ENCODE assay signal across 1 cellular context in genomic region chr2:219498280-219499057, GRCh38.
TF ChIP-seq lines count a peak whose summit lies in the region.

GMPPA (plus strand) TSS chr2:219498891; CDS start chr2:219499976, 1,085 bp downstream.

TF ChIP-seq in HepG2, 621 proteins besides CTCF, POLR2A, EP300 and RAD21 (continued from another document and continues in another):
- no peak for TF ChIP-seq ZNF614 (CRISPR knock-in tag; IDR thresholded peaks at IDR 0.05; ENCODE audit: borderline replicate concordance)
- TF ChIP-seq KLF15 (CRISPR knock-in tag; IDR thresholded peaks at IDR 0.05; ENCODE audit: borderline replicate concordance) = no peak; the same call in 1 of the 2 replicates
- no peak for TF ChIP-seq ZNF770 (CRISPR knock-in tag; IDR thresholded peaks at IDR 0.05)
- TF ChIP-seq, protein P1, sequence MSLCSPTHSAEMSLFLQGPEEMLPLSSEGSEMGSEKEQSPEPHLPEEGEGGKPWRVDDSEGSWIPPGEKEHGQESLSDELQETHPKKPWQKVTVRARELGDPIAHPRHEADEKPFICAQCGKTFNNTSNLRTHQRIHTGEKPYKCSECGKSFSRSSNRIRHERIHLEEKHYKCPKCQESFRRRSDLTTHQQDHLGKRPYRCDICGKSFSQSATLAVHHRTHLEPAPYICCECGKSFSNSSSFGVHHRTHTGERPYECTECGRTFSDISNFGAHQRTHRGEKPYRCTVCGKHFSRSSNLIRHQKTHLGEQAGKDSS (CRISPR knock-in tag; IDR thresholded peaks at IDR 0.05; ENCODE audit: borderline replicate concordance, low read depth) = 0 out of 2 replicates have a peak, but pooled peaks have one; percentile 20
- TF ChIP-seq CBX5 (CRISPR knock-in tag; IDR thresholded peaks at IDR 0.05; ENCODE audit: borderline replicate concordance) = no peak; the same call in 1 of the 2 replicates
- 0 out of 2 replicates have a peak, but pooled peaks have one; percentile 56 for TF ChIP-seq ZNF253 (CRISPR knock-in tag; IDR thresholded peaks at IDR 0.05; ENCODE audit: borderline replicate concordance)
- no peak for TF ChIP-seq SP1 (IDR thresholded peaks at IDR 0.05)
- TF ChIP-seq SP1 (CRISPR knock-in tag; IDR thresholded peaks at IDR 0.05) = peak; percentile 66; the same call in 1 of the 2 replicates
- no peak for TF ChIP-seq ARHGAP35 (CRISPR knock-in tag; IDR thresholded peaks at IDR 0.05; ENCODE audit: borderline replicate concordance)
- peak; percentile 83 for TF ChIP-seq ELF3 (CRISPR knock-in tag; IDR thresholded peaks at IDR 0.05)
- TF ChIP-seq, protein P2, sequence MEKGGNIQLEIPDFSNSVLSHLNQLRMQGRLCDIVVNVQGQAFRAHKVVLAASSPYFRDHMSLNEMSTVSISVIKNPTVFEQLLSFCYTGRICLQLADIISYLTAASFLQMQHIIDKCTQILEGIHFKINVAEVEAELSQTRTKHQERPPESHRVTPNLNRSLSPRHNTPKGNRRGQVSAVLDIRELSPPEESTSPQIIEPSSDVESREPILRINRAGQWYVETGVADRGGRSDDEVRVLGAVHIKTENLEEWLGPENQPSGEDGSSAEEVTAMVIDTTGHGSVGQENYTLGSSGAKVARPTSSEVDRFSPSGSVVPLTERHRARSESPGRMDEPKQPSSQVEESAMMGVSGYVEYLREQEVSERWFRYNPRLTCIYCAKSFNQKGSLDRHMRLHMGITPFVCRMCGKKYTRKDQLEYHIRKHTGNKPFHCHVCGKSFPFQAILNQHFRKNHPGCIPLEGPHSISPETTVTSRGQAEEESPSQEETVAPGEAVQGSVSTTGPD (CRISPR knock-in tag; IDR thresholded peaks at IDR 0.05) = 0 out of 2 replicates have a peak, but pooled peaks have one; percentile 50
- peak; percentile 96 for TF ChIP-seq ZNF546 (CRISPR knock-in tag; conservative IDR thresholded peaks at IDR 0.05)
- peak; percentile 80 for TF ChIP-seq SUZ12 (IDR thresholded peaks at IDR 0.05; ENCODE audit: low read depth, low read length)
- TF ChIP-seq ZNF737 (CRISPR knock-in tag; IDR thresholded peaks at IDR 0.05; ENCODE audit: borderline replicate concordance) = no peak; the same call in 1 of the 2 replicates
- peak; percentile 48 for TF ChIP-seq TAF15 (IDR thresholded peaks at IDR 0.05; ENCODE audit: low read depth, low read length, poor library complexity, severe bottlenecking)
- TF ChIP-seq PRDM10 (CRISPR knock-in tag; IDR thresholded peaks at IDR 0.05; ENCODE audit: low read depth) = peak; percentile 80
- TF ChIP-seq RARG (CRISPR knock-in tag; IDR thresholded peaks at IDR 0.05; ENCODE audit: low read depth) = no peak
- peak; percentile 54; the same call in 1 of the 2 replicates for TF ChIP-seq ZNF180 (CRISPR knock-in tag; IDR thresholded peaks at IDR 0.05; ENCODE audit: borderline replicate concordance, low read depth)
- peak; percentile 47; the same call in 1 of the 2 replicates for TF ChIP-seq SNAI1 (CRISPR knock-in tag; IDR thresholded peaks at IDR 0.05; ENCODE audit: borderline replicate concordance)
- no peak; the same call in 1 of the 2 replicates for TF ChIP-seq ZBTB34 (CRISPR knock-in tag; IDR thresholded peaks at IDR 0.05)
- no peak for TF ChIP-seq AGO1 (IDR thresholded peaks at IDR 0.05; ENCODE audit: low read depth, low read length, poor library complexity, severe bottlenecking)
- TF ChIP-seq GRHL1 (CRISPR knock-in tag; conservative IDR thresholded peaks at IDR 0.05) = no peak
- peak; percentile 71; the same call in 1 of the 2 replicates for TF ChIP-seq NR2C2 (CRISPR knock-in tag; IDR thresholded peaks at IDR 0.05; ENCODE audit: borderline replicate concordance)
- no peak for TF ChIP-seq ZNF780A (CRISPR knock-in tag; IDR thresholded peaks at IDR 0.05)
- TF ChIP-seq ZNF562 (CRISPR knock-in tag; IDR thresholded peaks at IDR 0.05; ENCODE audit: borderline replicate concordance) = no peak
- TF ChIP-seq ZNF530 (CRISPR knock-in tag; IDR thresholded peaks at IDR 0.05; ENCODE audit: low read depth) = no peak
- no peak for TF ChIP-seq NFYB (CRISPR knock-in tag; IDR thresholded peaks at IDR 0.05)
- TF ChIP-seq, protein P3, sequence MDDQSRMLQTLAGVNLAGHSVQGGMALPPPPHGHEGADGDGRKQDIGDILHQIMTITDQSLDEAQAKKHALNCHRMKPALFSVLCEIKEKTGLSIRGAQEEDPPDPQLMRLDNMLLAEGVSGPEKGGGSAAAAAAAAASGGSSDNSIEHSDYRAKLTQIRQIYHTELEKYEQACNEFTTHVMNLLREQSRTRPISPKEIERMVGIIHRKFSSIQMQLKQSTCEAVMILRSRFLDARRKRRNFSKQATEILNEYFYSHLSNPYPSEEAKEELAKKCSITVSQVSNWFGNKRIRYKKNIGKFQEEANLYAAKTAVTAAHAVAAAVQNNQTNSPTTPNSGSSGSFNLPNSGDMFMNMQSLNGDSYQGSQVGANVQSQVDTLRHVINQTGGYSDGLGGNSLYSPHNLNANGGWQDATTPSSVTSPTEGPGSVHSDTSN (CRISPR knock-in tag; IDR thresholded peaks at IDR 0.05; ENCODE audit: borderline replicate concordance) = no peak
- peak; percentile 100 for TF ChIP-seq PPARG (CRISPR knock-in tag; conservative IDR thresholded peaks at IDR 0.05)
- TF ChIP-seq ZHX2 (IDR thresholded peaks at IDR 0.05; ENCODE audit: low read depth) = peak; percentile 36; the same call in 1 of the 2 replicates
- no peak for TF ChIP-seq ZHX2 (CRISPR knock-in tag; IDR thresholded peaks at IDR 0.05; ENCODE audit: borderline replicate concordance)
- TF ChIP-seq ZNF891 (CRISPR knock-in tag; IDR thresholded peaks at IDR 0.05) = peak; percentile 80; the same call in 1 of the 2 replicates
- TF ChIP-seq E2F1 (CRISPR knock-in tag; IDR thresholded peaks at IDR 0.05) = peak; percentile 42; the same call in 1 of the 2 replicates
- peak; percentile 85; the same call in 1 of the 2 replicates for TF ChIP-seq SMAD1 (CRISPR knock-in tag; IDR thresholded peaks at IDR 0.05; ENCODE audit: borderline replicate concordance, low read depth)
- no peak; the same call in none of the 2 replicates for TF ChIP-seq ZBTB38 (CRISPR knock-in tag; IDR thresholded peaks at IDR 0.05)
- no peak for TF ChIP-seq POLR2AphosphoS2 (IDR thresholded peaks at IDR 0.05; ENCODE audit: low read depth, low read length)
- TF ChIP-seq REXO4 (CRISPR knock-in tag; IDR thresholded peaks at IDR 0.05; ENCODE audit: borderline replicate concordance) = no peak
